In genomic region chr21:44337428-44337827, GRCh38 we compare ENCODE assay signal across 11 cellular contexts. TPM values are rescaled to one million over a fixed set of nuclear protein-coding genes. Genes with fewer than 3 reads are reported as not detected.
DNase-seq lines count a peak whose midpoint lies in the region; ATAC-seq and TF ChIP-seq lines count a peak whose summit lies in the region.
"Had no signal": no experiment of that assay in that cellular context is flagged by ENCODE, and none has a peak within 500 bp of the region (broad histone marks: within the 10 kb centered on the region; RNA-seq: fewer than 3 reads in every experiment).

No MANE protein-coding gene starts in this region.

- no peaks in the 10 kb centered on the region for H3K9me3 Mint-ChIP-seq in activated CD4-positive, alpha-beta T cell treated with anti-CD3 and anti-CD28 coated beads, Interleukin-2, amount 10 ng/mL, durations not matched to agents 24 days and 14 days
- H3K9me3 Mint-ChIP-seq in T-cell = no peaks in the 10 kb centered on the region

- H3K4me1 Mint-ChIP-seq in activated CD4-positive, alpha-beta T cell treated with anti-CD3 and anti-CD28 coated beads, Interleukin-2, amount 10 ng/mL, durations not matched to agents 24 days and 14 days = peaks cover 13% of the 10 kb centered on the region
- peaks cover 22 to 26% (median 25%) of the 10 kb centered on the region in 3 donors for H3K4me1 Mint-ChIP-seq in T-cell

- peak overlapping the region; percentile 58 for H3K27ac Mint-ChIP-seq in activated CD4-positive, alpha-beta T cell treated with anti-CD3 and anti-CD28 coated beads, Interleukin-2, amount 10 ng/mL, durations not matched to agents 24 days and 14 days
- peak overlapping the region; percentile 83 to 89 for H3K27ac Mint-ChIP-seq in T-cell

- no peak for TF ChIP-seq CTCF in RWPE1 (conservative IDR thresholded peaks at IDR 0.05; ENCODE audit: low read depth)

- no peak overlapping the region for H3K4me3 ChIP-seq in skeletal muscle cell (ENCODE audit: low read depth, low read length)

- CTCF ChIA-PET in T-cell (lab: Charles Lee) (interaction anchor here in 1 of 2 donors (0.9 kb wide), 1 partner anchor 39 kb away, joined by 3 read pairs; no protein-coding TSS in a partner anchor), RWPE1 (lab: Yijun Ruan, JAX) (no interaction called here)

- H3K36me3 Mint-ChIP-seq in activated CD4-positive, alpha-beta T cell treated with anti-CD3 and anti-CD28 coated beads, Interleukin-2, amount 10 ng/mL, durations not matched to agents 24 days and 14 days (ENCODE audit: low read depth) = peaks cover 4% of the 10 kb centered on the region
- H3K36me3 Mint-ChIP-seq in T-cell = peaks cover 5% of the 10 kb centered on the region

- peak overlapping the region; percentile 50 for H3K4me3 Mint-ChIP-seq in activated CD4-positive, alpha-beta T cell treated with anti-CD3 and anti-CD28 coated beads, Interleukin-2, amount 10 ng/mL, durations not matched to agents 24 days and 14 days
- H3K4me3 Mint-ChIP-seq in T-cell = peak overlapping the region; percentile 45 to 72 (median 65)

- intact Hi-C loops in activated CD4-positive, alpha-beta T cell treated with anti-CD3 and anti-CD28 coated beads, Interleukin-2, amount 10 ng/mL, durations not matched to agents 24 days and 14 days (cut with micrococcal nuclease) = loop anchor here (5.0 kb wide), 4 partner anchors 40 to 1850 kb away; partner anchors contain the start of genes PCBP3 and PKNOX1

- H3K27me3 Mint-ChIP-seq in activated CD4-positive, alpha-beta T cell treated with anti-CD3 and anti-CD28 coated beads, Interleukin-2, amount 10 ng/mL, durations not matched to agents 24 days and 14 days = no peaks in the 10 kb centered on the region
- H3K27me3 Mint-ChIP-seq in T-cell = no peaks in the 10 kb centered on the region

- H3K27ac ChIP-seq in RWPE1 = no peak overlapping the region

- POLR2A ChIA-PET in T-cell (lab: Charles Lee) (no interaction called here), RWPE1 (lab: Yijun Ruan, JAX; ENCODE audit: low non-redundant PET) (no interaction called here)

- no peak for ATAC-seq in T-cell (replicated peaks in 1 of 4)

- DNase-seq in activated CD4-positive, alpha-beta T cell treated with anti-CD3 and anti-CD28 coated beads, Interleukin-2, amount 10 ng/mL, durations not matched to agents 24 days and 14 days = no peak
- no peak for DNase-seq in activated CD4-positive, alpha-beta T cell treated with anti-CD3 and anti-CD28 coated beads, Interleukin-2, amount 50 U/mL, for 48 hours
- DNase-seq in T-cell (no peak), fibroblast of peridontal ligament (ENCODE audit: extremely low read depth) (peak; percentile 39), skeletal muscle cell (ENCODE audit: low read depth) (peak; percentile 4), RWPE1 (ENCODE audit: low spot score) (no peak), NCI-H1417 treated with DMSO at 0.1 percent for 48 hours (lab: John Stamatoyannopoulos, UW) (no peak), NCI-H2107 treated with DMSO at 0.1 percent for 48 hours (lab: John Stamatoyannopoulos, UW; ENCODE audit: unreplicated experiment) (no peak)
- DNase-seq: DMS79 treated with DMSO at 0.1 percent for 48 hours, MM.1S had no signal

RNA-seq across cellular contexts. Expression of gene CFAP410, which starts 1.8 kb away (rescaled TPM):
- 15.1 and 18.5 TPM in 2 replicates for total RNA-seq in activated CD4-positive, alpha-beta T cell treated with anti-CD3 and anti-CD28 coated beads, Interleukin-2, amount 10 ng/mL, durations not matched to agents 24 days and 14 days
- 10 to 100 TPM; 58.8 to 72.1 (median 60.8) TPM for total RNA-seq in T-cell

RNA-seq across cellular contexts. Expression of gene TRPM2, which starts 16.0 kb away (rescaled TPM):
- total RNA-seq in activated CD4-positive, alpha-beta T cell treated with anti-CD3 and anti-CD28 coated beads, Interleukin-2, amount 10 ng/mL, durations not matched to agents 24 days and 14 days = 9.1 and 9.8 TPM in 2 replicates
- total RNA-seq in T-cell = 1 to 10 TPM; 1.2 to 8.6 (median 3.6) TPM

RNA-seq across cellular contexts. Expression of gene PFKL, which starts 37.6 kb away (rescaled TPM):
- 157 and 162 TPM in 2 replicates for total RNA-seq in activated CD4-positive, alpha-beta T cell treated with anti-CD3 and anti-CD28 coated beads, Interleukin-2, amount 10 ng/mL, durations not matched to agents 24 days and 14 days
- 100 to 1,000 TPM; 125 to 200 (median 162) TPM for total RNA-seq in T-cell

RNA-seq across cellular contexts. Expression of gene AIRE, which starts 51.8 kb away (rescaled TPM):
- 0.05 TPM in 1 of 2 replicates, not detected in the other for total RNA-seq in activated CD4-positive, alpha-beta T cell treated with anti-CD3 and anti-CD28 coated beads, Interleukin-2, amount 10 ng/mL, durations not matched to agents 24 days and 14 days
- 1 to 10 TPM in 1 of 5 donors, under 1 TPM in 3, not detected in 1; 0.10 to 1.2 (median 0.47) TPM for total RNA-seq in T-cell
- total RNA-seq: bronchial epithelial cell had no signal

Comparison
In these comparisons a context has a peak if more than half of its experiments do, and no peak if none do; other contexts are left out.
1. DNase-seq: peak in fibroblast of peridontal ligament (single experiment) and skeletal muscle cell (single experiment); none in activated CD4-positive, alpha-beta T cell treated with anti-CD3 and anti-CD28 coated beads, Interleukin-2, amount 10 ng/mL, durations not matched to agents 24 days and 14 days (single experiment), activated CD4-positive, alpha-beta T cell treated with anti-CD3 and anti-CD28 coated beads, Interleukin-2, amount 50 U/mL, for 48 hours (0 of 2), T-cell (0 of 34), RWPE1 (single experiment), NCI-H1417 treated with DMSO at 0.1 percent for 48 hours (single experiment) and NCI-H2107 treated with DMSO at 0.1 percent for 48 hours (single experiment).